12 cellular contexts compared by ENCODE assay signal in the genomic region with DNA sequence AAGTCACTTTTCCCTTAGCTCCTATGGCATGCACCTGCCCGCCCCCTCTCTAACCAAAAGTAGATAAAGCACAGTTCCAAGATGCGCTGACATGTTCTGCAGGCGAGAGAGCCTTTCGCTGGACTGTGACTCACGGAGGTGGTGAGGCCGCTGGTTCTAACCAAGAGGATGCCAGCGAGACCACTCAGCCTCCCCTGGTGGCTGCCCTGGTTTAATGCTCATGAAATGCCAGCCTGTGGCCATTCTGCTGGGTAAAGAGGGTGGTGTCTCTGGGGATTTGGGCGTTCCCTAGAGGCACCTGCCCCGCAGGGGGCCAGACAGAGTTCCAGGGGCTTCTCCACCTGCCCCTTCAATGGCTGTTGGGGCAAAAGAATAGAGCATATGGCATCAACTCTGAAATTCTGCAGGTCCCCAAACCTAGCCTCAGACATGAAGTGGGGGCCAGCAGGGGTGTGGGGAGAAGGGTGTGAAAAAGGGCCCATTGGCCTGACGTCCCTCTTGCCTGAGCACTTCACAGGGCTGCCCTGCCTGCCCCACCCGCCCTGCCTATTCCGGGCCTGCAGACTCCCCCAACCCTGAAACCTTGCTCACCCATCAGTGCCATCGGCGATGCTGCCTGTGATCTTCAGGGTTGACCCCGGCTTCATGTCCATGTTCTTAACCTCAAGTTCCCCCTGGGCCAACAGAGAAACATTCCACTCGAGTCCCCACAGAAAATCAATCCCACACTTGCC. TPM values are rescaled to one million over a fixed set of nuclear protein-coding genes. Genes with fewer than 3 reads are reported as not detected.
A peak's percentile ranks its signal among the peaks of the same experiment; 100 is the strongest.
DNase-seq lines count a peak whose midpoint lies in the region; ATAC-seq and TF ChIP-seq lines count a peak whose summit lies in the region.
"Had no signal": no experiment of that assay in that cellular context is flagged by ENCODE, and none has a peak within 500 bp of the region (broad histone marks: within the 10 kb centered on the region; RNA-seq: fewer than 3 reads in every experiment).

No MANE protein-coding gene starts in this region.

- H3K27me3 Mint-ChIP-seq in stimulated activated memory B cell treated with anti-CD40 and anti-IgM and Interleukin-4, amounts not matched to agents 10 μg/mL and 1 μg/mL and 100 μg/mL, for 72 hours: peaks cover 50% of the 10 kb centered on the region

- no peak overlapping the region for H3K4me3 Mint-ChIP-seq in stimulated activated memory B cell treated with anti-CD40 and anti-IgM and Interleukin-4, amounts not matched to agents 10 μg/mL and 1 μg/mL and 100 μg/mL, for 72 hours
- H3K4me3 Mint-ChIP-seq: neural crest cell had no signal

- in situ Hi-C loops in astrocyte of the cerebellum (cut with HindIII; ENCODE audit: low sequenced_read_pairs): no loop called here

- peaks cover 9% of the 10 kb centered on the region for H3K36me3 ChIP-seq in kidney epithelial cell (ENCODE audit: control insufficient read depth, insufficient read depth, low read length)

- H3K36me3 Mint-ChIP-seq in stimulated activated memory B cell treated with anti-CD40 and anti-IgM and Interleukin-4, amounts not matched to agents 10 μg/mL and 1 μg/mL and 100 μg/mL, for 72 hours: no peaks in the 10 kb centered on the region

- POLR2A ChIA-PET in AG04449 (lab: Yijun Ruan, JAX): interaction anchor here (1.5 kb wide), 1 partner anchor 21 kb away, joined by 4 read pairs; no protein-coding TSS in a partner anchor

- H3K9me3 Mint-ChIP-seq in stimulated activated memory B cell treated with anti-CD40 and anti-IgM and Interleukin-4, amounts not matched to agents 10 μg/mL and 1 μg/mL and 100 μg/mL, for 72 hours: no peaks in the 10 kb centered on the region
- H3K9me3 Mint-ChIP-seq: neural crest cell had no signal

- CTCF ChIA-PET in AG04449 (lab: Yijun Ruan, JAX): interaction anchor here (0.8 to 22.2 kb wide), 5 partner anchors 11 to 35 kb away, joined by 3 to 728 read pairs (median 70); partner anchors contain the start of gene CDC42EP1

- H3K4me3 ChIP-seq in AG04449 (ENCODE audit: low read depth, low read length): no peak overlapping the region
- no peak overlapping the region for H3K4me3 ChIP-seq in astrocyte of the cerebellum (ENCODE audit: low read depth, low read length)
- H3K4me3 ChIP-seq in kidney epithelial cell (ENCODE audit: low read depth, low read length): no peak overlapping the region

- H3K27ac Mint-ChIP-seq in stimulated activated memory B cell treated with anti-CD40 and anti-IgM and Interleukin-4, amounts not matched to agents 10 μg/mL and 1 μg/mL and 100 μg/mL, for 72 hours: no peak overlapping the region

- H3K27me3 ChIP-seq in kidney epithelial cell (ENCODE audit: control insufficient read depth, insufficient read depth, low read length): peaks cover under 1% of the 10 kb centered on the region

- TF ChIP-seq CTCF in AG04449 (IDR thresholded peaks at IDR 0.05; ENCODE audit: insufficient read depth, low read length, missing control alignments): peak; percentile 13
- peak; percentile 12 for TF ChIP-seq CTCF in astrocyte of the cerebellum (IDR thresholded peaks at IDR 0.05; ENCODE audit: low read depth, low read length, missing control alignments)
- peak; percentile 55 for TF ChIP-seq CTCF in kidney epithelial cell (IDR thresholded peaks at IDR 0.05; ENCODE audit: insufficient read depth, low read length, poor library complexity, severe bottlenecking)
- no peak for TF ChIP-seq CTCF in omental fat pad (IDR thresholded peaks at IDR 0.05)

- ATAC-seq in stimulated activated memory B cell treated with anti-CD40 and anti-IgM and Interleukin-4, amounts not matched to agents 10 μg/mL and 1 μg/mL and 100 μg/mL, for 72 hours: no peak
- ATAC-seq in left colon: no peak
- no peak for ATAC-seq in omental fat pad (ENCODE audit: low FRiP score)
- no peak for ATAC-seq in GM21717 (IDR thresholded peaks at IDR 0.05; ENCODE audit: unreplicated experiment)

- H3K4me1 Mint-ChIP-seq in stimulated activated memory B cell treated with anti-CD40 and anti-IgM and Interleukin-4, amounts not matched to agents 10 μg/mL and 1 μg/mL and 100 μg/mL, for 72 hours: peaks cover 13% of the 10 kb centered on the region

- intact Hi-C loops in left colon (cut with DNase I, micrococcal nuclease): loop anchor here in 1 of 2 donors (5.0 kb wide), 1 partner anchor 34 kb away; no protein-coding TSS in a partner anchor

- DNase-seq in AG04449 (ENCODE audit: low read depth, low spot score) (no peak), M059J (ENCODE audit: low read depth) (peak; percentile 83), astrocyte of the cerebellum (ENCODE audit: low read depth) (no peak), kidney epithelial cell (ENCODE audit: low read depth) (no peak), left colon (no peak), omental fat pad (ENCODE audit: low spot score) (no peak)
- DNase-seq: activated naive CD4-positive, alpha-beta T cell; SHP77 treated with DMSO at 0.1 percent for 48 hours; stimulated activated CD4-positive, alpha-beta T cell treated with anti-CD3 and anti-CD28 coated beads, Interleukin-2, amount 100 ng/mL, for 24 hours had no signal

RNA-seq across cellular contexts. Expression of gene LGALS2, which starts 8.5 kb away (rescaled TPM):
- not detected in 2 replicates for total RNA-seq in M059J (2014; rRNA removed; shearing (Covaris generic))
- total RNA-seq in kidney epithelial cell (not detected in 2 replicates), left colon (10 to 100 TPM; 42.9 to 44.5 TPM), omental fat pad (10 to 100 TPM in 1 of 4 donors, 1 to 10 TPM in 2, not detected in 1; 1.8 to 13.6 (median 3.6) TPM)
- total RNA-seq: neural crest cell had no signal

RNA-seq across cellular contexts. Expression of gene CDC42EP1, which starts 11.1 kb away (rescaled TPM):
- total RNA-seq in M059J (2014; rRNA removed; shearing (Covaris generic)): 44.3 and 51.7 TPM in 2 replicates
- 98.1 and 150 TPM in 2 replicates for total RNA-seq in kidney epithelial cell
- total RNA-seq in left colon: 10 to 100 TPM; 52.2 to 64.1 TPM
- total RNA-seq in omental fat pad: 10 to 100 TPM; 33.1 to 63.0 (median 39.2) TPM

RNA-seq across cellular contexts. Expression of gene GGA1, which starts 37.2 kb away (rescaled TPM):
- 11.7 and 21.8 TPM in 2 replicates for total RNA-seq in M059J (2014; rRNA removed; shearing (Covaris generic))
- total RNA-seq in kidney epithelial cell (65.9 and 75.2 TPM in 2 replicates), left colon (10 to 100 TPM; 56.9 to 73.3 TPM), omental fat pad (10 to 100 TPM; 28.7 to 50.7 (median 33.9) TPM)

RNA-seq across cellular contexts. Expression of gene CARD10, which starts 52.2 kb away (rescaled TPM):
- total RNA-seq in M059J (2014; rRNA removed; shearing (Covaris generic)): 8.3 and 10.6 TPM in 2 replicates
- 64.0 and 71.3 TPM in 2 replicates for total RNA-seq in kidney epithelial cell
- 10 to 100 TPM; 64.1 to 66.4 TPM for total RNA-seq in left colon
- total RNA-seq in omental fat pad: 10 to 100 TPM in 1 of 4 donors, 1 to 10 TPM in 3; 2.5 to 18.8 (median 4.8) TPM

Comparison
In these comparisons a context has a peak if more than half of its experiments do, and no peak if none do; other contexts are left out.
1. CTCF ChIP-seq: peak in AG04449 (single experiment), astrocyte of the cerebellum (single experiment) and kidney epithelial cell (single experiment); none in omental fat pad (0 of 3).